ENCODE assay signal across 23 cellular contexts in genomic region chr3:82494977-82495489, GRCh38.
DNase-seq lines count a peak whose midpoint lies in the region; ATAC-seq, FAIRE-seq and TF ChIP-seq lines count a peak whose summit lies in the region.
"Had no signal": no experiment of that assay in that cellular context is flagged by ENCODE, and none has a peak within 500 bp of the region (broad histone marks: within the 10 kb centered on the region; RNA-seq: fewer than 3 reads in every experiment).

No MANE protein-coding gene starts in this region.

- peak; percentile 48 for ATAC-seq in GM18502 (IDR thresholded peaks at IDR 0.05; ENCODE audit: poor library complexity, unreplicated experiment)
- ATAC-seq in HG02610 (IDR thresholded peaks at IDR 0.05; ENCODE audit: unreplicated experiment) = peak; percentile 80
- no peak for ATAC-seq in activated CD8-positive, alpha-beta memory T cell treated with anti-CD3 and anti-CD28 coated beads, Interleukin-2, amount 10 ng/mL, durations not matched to agents 7 days and 5 days
- ATAC-seq in stimulated activated memory B cell treated with anti-CD40 and anti-IgM and Interleukin-4, amounts not matched to agents 10 μg/mL and 1 μg/mL and 100 μg/mL, for 72 hours = no peak
- ATAC-seq: GM23338, K562 had no signal

- H3K4me3 Mint-ChIP-seq in activated CD8-positive, alpha-beta memory T cell treated with anti-CD3 and anti-CD28 coated beads, Interleukin-2, amount 10 ng/mL, durations not matched to agents 7 days and 5 days = no peak overlapping the region
- H3K4me3 Mint-ChIP-seq in stimulated activated memory B cell treated with anti-CD40 and anti-IgM and Interleukin-4, amounts not matched to agents 10 μg/mL and 1 μg/mL and 100 μg/mL, for 72 hours = no peak overlapping the region
- H3K4me3 Mint-ChIP-seq: CD4-positive, alpha-beta T cell; GM23338 had no signal

- H4K20me1 ChIP-seq in neural cell (ENCODE audit: insufficient read depth) = no peaks in the 10 kb centered on the region

- no peak overlapping the region for H3K4me2 ChIP-seq in neural cell (ENCODE audit: low read length)
- H3K4me2 ChIP-seq: GM23338 had no signal

- no peak for TF ChIP-seq EP300 in neural cell (conservative IDR thresholded peaks at IDR 0.05; ENCODE audit: poor library complexity, severe bottlenecking)

- H3K9me3 ChIP-seq in neural cell (ENCODE audit: low read length) = no peaks in the 10 kb centered on the region
- H3K9me3 ChIP-seq: Caco-2 had no signal

- H3K36me3 ChIP-seq in neural cell (ENCODE audit: insufficient read depth, low read length) = no peaks in the 10 kb centered on the region

- TF ChIP-seq POLR2A in GM12891 (IDR thresholded peaks at IDR 0.05; ENCODE audit: low read depth, low read length) = no peak

- H2AFZ ChIP-seq in neural cell (ENCODE audit: low read depth, low read length) = no peak overlapping the region
- H2AFZ ChIP-seq: GM23338 had no signal

- no peaks in the 10 kb centered on the region for H3K79me2 ChIP-seq in neural cell (replicated peaks; ENCODE audit: insufficient read depth, low read length)

- H3K9ac ChIP-seq in neural cell (ENCODE audit: low read length) = no peak overlapping the region

- H3K27me3 ChIP-seq in neural cell (ENCODE audit: insufficient read depth, low read depth, low read length) = no peaks in the 10 kb centered on the region

- H3K27ac ChIP-seq in neural cell (ENCODE audit: low read length) = peak overlapping the region; percentile 7
- H3K27ac ChIP-seq: C4-2B had no signal

- FAIRE-seq in GM12891 (lab: Jason Lieb, UNC) = peak; percentile 52
- FAIRE-seq: A204.1, D721Med, GM12892, H54, HTR-8/SVneo, K562 had no signal

- DNase-seq in GM12891 (ENCODE audit: insufficient read length, low spot score) (no peak), NCI-H2029 treated with DMSO at 0.1 percent for 48 hours (lab: John Stamatoyannopoulos, UW) (no peak), NCI-H446 treated with DMSO at 0.1 percent for 48 hours (lab: John Stamatoyannopoulos, UW) (no peak)
- no peak for DNase-seq in activated CD8-positive, alpha-beta memory T cell treated with anti-CD3 and anti-CD28 coated beads, Interleukin-2, amount 10 ng/mL, durations not matched to agents 7 days and 5 days
- DNase-seq: ACHN; Caco-2; CD4-positive, alpha-beta T cell; DMS79 treated with DMSO at 0.1 percent for 48 hours; GF-D8; HCEC 1CT; IMR-90 had no signal

- H3F3A ChIP-seq in neural cell (ENCODE audit: insufficient read depth, low read length, poor library complexity, severe bottlenecking) = peaks cover 4% of the 10 kb centered on the region

- H3K27ac Mint-ChIP-seq in activated CD8-positive, alpha-beta memory T cell treated with anti-CD3 and anti-CD28 coated beads, Interleukin-2, amount 10 ng/mL, durations not matched to agents 7 days and 5 days = no peak overlapping the region
- no peak overlapping the region for H3K27ac Mint-ChIP-seq in stimulated activated memory B cell treated with anti-CD40 and anti-IgM and Interleukin-4, amounts not matched to agents 10 μg/mL and 1 μg/mL and 100 μg/mL, for 72 hours
- H3K27ac Mint-ChIP-seq: CD4-positive, alpha-beta T cell; GM23338 had no signal

- no peak for TF ChIP-seq RAD21 in neural cell (conservative IDR thresholded peaks at IDR 0.05)

- H3K9me3 Mint-ChIP-seq in activated CD8-positive, alpha-beta memory T cell treated with anti-CD3 and anti-CD28 coated beads, Interleukin-2, amount 10 ng/mL, durations not matched to agents 7 days and 5 days (ENCODE audit: low read depth) = no peaks in the 10 kb centered on the region
- no peaks in the 10 kb centered on the region for H3K9me3 Mint-ChIP-seq in stimulated activated memory B cell treated with anti-CD40 and anti-IgM and Interleukin-4, amounts not matched to agents 10 μg/mL and 1 μg/mL and 100 μg/mL, for 72 hours
- H3K9me3 Mint-ChIP-seq: GM23338 had no signal

- no peaks in the 10 kb centered on the region for H3K27me3 Mint-ChIP-seq in activated CD8-positive, alpha-beta memory T cell treated with anti-CD3 and anti-CD28 coated beads, Interleukin-2, amount 10 ng/mL, durations not matched to agents 7 days and 5 days
- H3K27me3 Mint-ChIP-seq in stimulated activated memory B cell treated with anti-CD40 and anti-IgM and Interleukin-4, amounts not matched to agents 10 μg/mL and 1 μg/mL and 100 μg/mL, for 72 hours = no peaks in the 10 kb centered on the region
- H3K27me3 Mint-ChIP-seq: CD4-positive, alpha-beta T cell had no signal

- H3K4me1 Mint-ChIP-seq in activated CD8-positive, alpha-beta memory T cell treated with anti-CD3 and anti-CD28 coated beads, Interleukin-2, amount 10 ng/mL, durations not matched to agents 7 days and 5 days = no peaks in the 10 kb centered on the region
- H3K4me1 Mint-ChIP-seq in stimulated activated memory B cell treated with anti-CD40 and anti-IgM and Interleukin-4, amounts not matched to agents 10 μg/mL and 1 μg/mL and 100 μg/mL, for 72 hours = no peaks in the 10 kb centered on the region
- H3K4me1 Mint-ChIP-seq: GM23338 had no signal

- CTCF ChIA-PET in activated CD8-positive, alpha-beta memory T cell treated with anti-CD3 and anti-CD28 coated beads, Interleukin-2, amount 10 ng/mL, durations not matched to agents 7 days and 5 days (lab: Charles Lee) = no interaction called here

- H3K9me2 ChIP-seq in neural cell (ENCODE audit: insufficient read depth, low read length) = no peaks in the 10 kb centered on the region

- peak overlapping the region; percentile 9 for H3K4me3 ChIP-seq in neural cell (ENCODE audit: low read length)
- H3K4me3 ChIP-seq: GM23338, K562 had no signal

- no peaks in the 10 kb centered on the region for H3K36me3 Mint-ChIP-seq in activated CD8-positive, alpha-beta memory T cell treated with anti-CD3 and anti-CD28 coated beads, Interleukin-2, amount 10 ng/mL, durations not matched to agents 7 days and 5 days
- H3K36me3 Mint-ChIP-seq in stimulated activated memory B cell treated with anti-CD40 and anti-IgM and Interleukin-4, amounts not matched to agents 10 μg/mL and 1 μg/mL and 100 μg/mL, for 72 hours = no peaks in the 10 kb centered on the region

- TF ChIP-seq CTCF in neural cell (IDR thresholded peaks at IDR 0.05; ENCODE audit: poor library complexity, severe bottlenecking) = no peak

TF ChIP-seq in GM12891, 5 proteins besides CTCF, POLR2A, EP300 and RAD21:
- no peak for TF ChIP-seq POU2F2 (IDR thresholded peaks at IDR 0.05; ENCODE audit: low read depth, low read length)
- TF ChIP-seq POLR2AphosphoS5 (IDR thresholded peaks at IDR 0.05; ENCODE audit: low read depth, low read length) = no peak
- TF ChIP-seq TAF1 (IDR thresholded peaks at IDR 0.05; ENCODE audit: low read depth, low read length) = no peak
- TF ChIP-seq SPI1 (IDR thresholded peaks at IDR 0.05; ENCODE audit: low read depth, low read length) = no peak

TF ChIP-seq in neural cell, 6 proteins besides CTCF, POLR2A, EP300 and RAD21:
- no peak for TF ChIP-seq MXI1 (conservative IDR thresholded peaks at IDR 0.05; ENCODE audit: poor library complexity, severe bottlenecking)
- TF ChIP-seq TAF1 (IDR thresholded peaks at IDR 0.05; ENCODE audit: low read depth) = no peak
- TF ChIP-seq EZH2 (IDR thresholded peaks at IDR 0.05; ENCODE audit: borderline replicate concordance, insufficient read depth, low read length, poor library complexity, severe bottlenecking) = no peak
- no peak for TF ChIP-seq SMC3 (conservative IDR thresholded peaks at IDR 0.05; ENCODE audit: poor library complexity)

Comparison
In these comparisons a context has a peak if more than half of its experiments do, and no peak if none do; other contexts are left out.
1. ATAC-seq: peak in GM18502 (single experiment) and HG02610 (single experiment); none in activated CD8-positive, alpha-beta memory T cell treated with anti-CD3 and anti-CD28 coated beads, Interleukin-2, amount 10 ng/mL, durations not matched to agents 7 days and 5 days (single experiment) and stimulated activated memory B cell treated with anti-CD40 and anti-IgM and Interleukin-4, amounts not matched to agents 10 μg/mL and 1 μg/mL and 100 μg/mL, for 72 hours (single experiment).